Comparison of ENCODE assay signal across 24 cellular contexts in the genomic region with DNA sequence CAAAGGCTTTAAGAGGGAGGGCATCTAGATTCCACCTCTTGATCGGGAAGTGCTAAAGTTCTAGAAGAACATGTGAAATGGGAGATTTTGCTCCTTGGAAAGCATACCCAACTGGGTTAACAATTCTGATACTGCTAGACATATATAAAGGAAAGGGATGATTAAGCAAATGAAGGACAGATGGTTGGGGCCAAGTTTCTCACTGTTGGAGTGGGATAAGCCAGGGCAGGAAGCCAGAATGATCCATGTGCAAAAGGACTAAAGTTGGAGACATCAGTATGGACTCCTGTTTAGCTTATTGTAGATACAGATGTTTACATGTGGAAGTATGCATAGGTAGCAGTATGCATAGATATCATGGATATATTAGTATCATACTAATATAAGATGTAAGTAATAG.
"Had no signal": no experiment of that assay in that cellular context is flagged by ENCODE, and none has a peak within 500 bp of the region (broad histone marks: within the 10 kb centered on the region; RNA-seq: fewer than 3 reads in every experiment).

No MANE protein-coding gene starts in this region.

- DNase-seq: activated CD4-positive, alpha-beta memory T cell treated with anti-CD3 and anti-CD28 coated beads, Interleukin-2, amount 10 ng/mL, durations not matched to agents 7 days and 5 days; activated CD4-positive, alpha-beta T cell treated with anti-CD3 and anti-CD28 coated beads for 1 hour; activated CD4-positive, alpha-beta T cell treated with anti-CD3 and anti-CD28 coated beads for 48 hours; activated CD4-positive, CD25-positive, alpha-beta regulatory T cell; activated CD8-positive, alpha-beta memory T cell treated with anti-CD3 and anti-CD28 coated beads for 24 hours; activated CD8-positive, alpha-beta memory T cell treated with anti-CD3 and anti-CD28 coated beads, Interleukin-2, amount 10 ng/mL, durations not matched to agents 7 days and 5 days; activated CD8-positive, alpha-beta memory T cell treated with anti-CD3 and anti-CD28 coated beads, Interleukin-2, amount 50 U/mL, for 48 hours; activated effector memory CD4-positive, alpha-beta T cell treated with Interleukin-2 at 50 U/mL for 16 hours; activated naive CD8-positive, alpha-beta T cell treated with anti-CD3 and anti-CD28 coated beads, Interleukin-2, amount 10 ng/mL, durations not matched to agents 7 days and 5 days; activated T-cell treated with anti-CD3 and anti-CD28 coated beads, Interleukin-2, amount 50 U/mL, for 48 hours; amygdala; NCI-H1105; NCI-H1417 treated with DMSO at 0.1 percent for 48 hours; NCI-H2029; NCI-H2227 treated with DMSO at 0.1 percent for 48 hours; NCI-H69; NCI-H82; PC-9; SHP77; SJCRH30; T1000; WERI-Rb-1 had no signal

- H3K27me3 Mint-ChIP-seq: activated naive CD4-positive, alpha-beta T cell treated with anti-CD3 and anti-CD28 coated beads, Interleukin-2, amount 50 U/mL, for 24 hours had no signal

- H3K4me1 Mint-ChIP-seq: activated naive CD4-positive, alpha-beta T cell treated with anti-CD3 and anti-CD28 coated beads, Interleukin-2, amount 50 U/mL, for 24 hours; activated naive CD8-positive, alpha-beta T cell treated with anti-CD3 and anti-CD28 coated beads, Interleukin-2, amount 10 ng/mL, durations not matched to agents 7 days and 5 days; central memory CD8-positive, alpha-beta T cell had no signal

- H3K4me3 Mint-ChIP-seq: activated CD4-positive, alpha-beta memory T cell treated with anti-CD3 and anti-CD28 coated beads, Interleukin-2, amount 10 ng/mL, durations not matched to agents 7 days and 5 days; activated CD8-positive, alpha-beta memory T cell treated with anti-CD3 and anti-CD28 coated beads, Interleukin-2, amount 10 ng/mL, durations not matched to agents 7 days and 5 days; activated naive CD4-positive, alpha-beta T cell treated with anti-CD3 and anti-CD28 coated beads, Interleukin-2, amount 50 U/mL, for 24 hours; activated naive CD8-positive, alpha-beta T cell treated with anti-CD3 and anti-CD28 coated beads, Interleukin-2, amount 10 ng/mL, durations not matched to agents 7 days and 5 days; central memory CD8-positive, alpha-beta T cell had no signal

- H3K27ac Mint-ChIP-seq: activated CD4-positive, alpha-beta memory T cell treated with anti-CD3 and anti-CD28 coated beads, Interleukin-2, amount 10 ng/mL, durations not matched to agents 7 days and 5 days; activated CD8-positive, alpha-beta memory T cell treated with anti-CD3 and anti-CD28 coated beads, Interleukin-2, amount 10 ng/mL, durations not matched to agents 7 days and 5 days; activated naive CD4-positive, alpha-beta T cell treated with anti-CD3 and anti-CD28 coated beads, Interleukin-2, amount 50 U/mL, for 24 hours; activated naive CD8-positive, alpha-beta T cell treated with anti-CD3 and anti-CD28 coated beads, Interleukin-2, amount 10 ng/mL, durations not matched to agents 7 days and 5 days had no signal

- H3K9me3 Mint-ChIP-seq: activated CD4-positive, alpha-beta memory T cell treated with anti-CD3 and anti-CD28 coated beads, Interleukin-2, amount 10 ng/mL, durations not matched to agents 7 days and 5 days; activated naive CD4-positive, alpha-beta T cell treated with anti-CD3 and anti-CD28 coated beads, Interleukin-2, amount 50 U/mL, for 24 hours; activated naive CD8-positive, alpha-beta T cell treated with anti-CD3 and anti-CD28 coated beads, Interleukin-2, amount 10 ng/mL, durations not matched to agents 7 days and 5 days; central memory CD8-positive, alpha-beta T cell had no signal

- H3K36me3 Mint-ChIP-seq: activated CD8-positive, alpha-beta memory T cell treated with anti-CD3 and anti-CD28 coated beads, Interleukin-2, amount 10 ng/mL, durations not matched to agents 7 days and 5 days; activated naive CD4-positive, alpha-beta T cell treated with anti-CD3 and anti-CD28 coated beads, Interleukin-2, amount 50 U/mL, for 24 hours; activated naive CD8-positive, alpha-beta T cell treated with anti-CD3 and anti-CD28 coated beads, Interleukin-2, amount 10 ng/mL, durations not matched to agents 7 days and 5 days had no signal
